7 cellular contexts compared by ENCODE assay signal in genomic region chr7:1883031-1883761, GRCh38.
A peak's percentile ranks its signal among the peaks of the same experiment; 100 is the strongest.
DNase-seq lines count a peak whose midpoint lies in the region; ATAC-seq, FAIRE-seq and TF ChIP-seq lines count a peak whose summit lies in the region.

No MANE protein-coding gene starts in this region.

- CTCF ChIA-PET in GM10248 (lab: Yijun Ruan, JAX): interaction anchor here (1.6 to 1.8 kb wide), 2 partner anchors 10 to 13 kb away, joined by 4 read pairs; no protein-coding TSS in a partner anchor

- no peaks in the 10 kb centered on the region for H3K36me3 ChIP-seq in bronchial epithelial cell (ENCODE audit: control insufficient read depth, insufficient read depth, low read length)

- POLR2A ChIA-PET in GM10248 (lab: Yijun Ruan, JAX): interaction anchor here (0.6 to 0.7 kb wide), 2 partner anchors 43 to 476 kb away, joined by 4 to 8 read pairs; no protein-coding TSS in a partner anchor

- TF ChIP-seq CTCF in NB4 (IDR thresholded peaks at IDR 0.05; ENCODE audit: low read depth, low read length) (no peak), bronchial epithelial cell (IDR thresholded peaks at IDR 0.05; ENCODE audit: insufficient read depth, low read length, severe bottlenecking) (no peak), GM10248 (IDR thresholded peaks at IDR 0.05; ENCODE audit: control extremely low read depth, extremely low read depth, low read depth, missing control alignments) (no peak)

- no peak overlapping the region for H3K4me3 ChIP-seq in NB4 (ENCODE audit: low read depth, low read length)
- H3K4me3 ChIP-seq in bronchial epithelial cell (ENCODE audit: low read depth, low read length): no peak overlapping the region

- no peak for ATAC-seq in HG02970 (IDR thresholded peaks at IDR 0.05; ENCODE audit: low FRiP score, unreplicated experiment)

- no peaks in the 10 kb centered on the region for H3K27me3 ChIP-seq in bronchial epithelial cell (ENCODE audit: control insufficient read depth, insufficient read depth, low read length)

- no peak for FAIRE-seq in bronchial epithelial cell (lab: Jason Lieb, UNC)

- no peak for TF ChIP-seq POLR2A in NB4 (IDR thresholded peaks at IDR 0.05; ENCODE audit: extremely low read depth, insufficient read length)

- DNase-seq in GM03348 (ENCODE audit: low spot score) (peak; percentile 95), NB4 (ENCODE audit: low read depth) (peak; percentile 90), bronchial epithelial cell (ENCODE audit: low read depth) (peak; percentile 80), non-pigmented ciliary epithelial cell (ENCODE audit: low read depth) (peak; percentile 13), NCI-H187 treated with DMSO at 0.1 percent for 48 hours (lab: John Stamatoyannopoulos, UW) (no peak), GM10248 (ENCODE audit: extremely low spot score) (no peak)

Comparison
In these comparisons a context has a peak if more than half of its experiments do, and no peak if none do; other contexts are left out.
1. DNase-seq: peak in GM03348 (single experiment), NB4 (single experiment), bronchial epithelial cell (single experiment) and non-pigmented ciliary epithelial cell (single experiment); none in NCI-H187 treated with DMSO at 0.1 percent for 48 hours (single experiment) and GM10248 (single experiment).